In the genomic region with DNA sequence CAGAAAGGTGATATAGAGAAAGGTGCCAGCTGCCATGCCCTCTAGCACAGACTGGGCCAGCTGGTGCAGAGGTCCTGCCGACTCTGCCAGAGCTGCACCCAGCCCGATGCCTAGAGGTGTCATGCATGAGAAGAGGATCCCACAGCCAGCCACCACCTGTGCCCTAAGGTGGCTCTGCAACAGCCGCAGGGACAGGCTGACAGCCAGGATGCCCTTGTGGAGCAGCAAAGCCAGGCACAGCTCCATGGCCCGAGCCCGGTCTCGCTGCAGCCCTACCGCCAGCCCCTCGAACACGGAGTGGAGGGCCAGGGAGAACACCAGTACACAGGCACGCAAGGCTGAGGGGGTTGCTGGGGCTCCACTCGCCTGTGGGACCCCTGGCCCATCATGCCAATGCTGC, we compare ENCODE assay signal across 11 cellular contexts. TPM values are rescaled to one million over a fixed set of nuclear protein-coding genes. Genes with fewer than 3 reads are reported as not detected.
DNase-seq lines count a peak whose midpoint lies in the region; ATAC-seq and TF ChIP-seq lines count a peak whose summit lies in the region.
"Had no signal": no experiment of that assay in that cellular context is flagged by ENCODE, and none has a peak within 500 bp of the region (broad histone marks: within the 10 kb centered on the region; RNA-seq: fewer than 3 reads in every experiment).

No MANE protein-coding gene starts in this region.

- CTCF ChIA-PET in CD4-positive, alpha-beta T cell (lab: Charles Lee), result no interaction called here
- CTCF ChIA-PET in activated B cell treated with CpG ODN at 0.5 μM for 24 hours (lab: Charles Lee), result no interaction called here

- POLR2A ChIA-PET in CD4-positive, alpha-beta T cell (lab: Charles Lee), result interaction anchor here (4.4 to 5.0 kb wide), 2 partner anchors 16 to 32 kb away, joined by 51 to 58 read pairs; partner anchors contain the start of genes JTB and RPS27
- POLR2A ChIA-PET in activated B cell treated with CpG ODN at 0.5 μM for 24 hours (lab: Charles Lee), result interaction anchor here (0.6 to 8.3 kb wide), 6 partner anchors 11 to 243 kb away, joined by 3 to 234 read pairs (median 35); partner anchors contain the start of genes DENND4B, GATAD2B, JTB and RAB13

- H3K36me3 Mint-ChIP-seq in CD4-positive, alpha-beta T cell (ENCODE audit: low read depth), result peaks cover 36% of the 10 kb centered on the region
- H3K36me3 Mint-ChIP-seq in activated B cell treated with CpG ODN at 0.5 μM for 24 hours (ENCODE audit: low read depth), result peaks cover 68% of the 10 kb centered on the region

- no peak overlapping the region for H2BK15ac ChIP-seq in neuronal stem cell (ENCODE audit: low read length)
- H2BK15ac ChIP-seq in mesendoderm (replicated peaks; ENCODE audit: low read depth), result no peak overlapping the region

- H3K9me3 Mint-ChIP-seq in CD4-positive, alpha-beta T cell, result no peaks in the 10 kb centered on the region
- no peaks in the 10 kb centered on the region for H3K9me3 Mint-ChIP-seq in activated B cell treated with CpG ODN at 0.5 μM for 24 hours
- H3K9me3 Mint-ChIP-seq: activated naive CD4-positive, alpha-beta T cell treated with anti-CD3 and anti-CD28 coated beads, Interleukin-2, amount 10 ng/mL, durations not matched to agents 7 days and 5 days had no signal

- peaks cover 64% of the 10 kb centered on the region for H3K4me1 Mint-ChIP-seq in CD4-positive, alpha-beta T cell (ENCODE audit: low read depth)
- peaks cover 73% of the 10 kb centered on the region for H3K4me1 Mint-ChIP-seq in activated B cell treated with CpG ODN at 0.5 μM for 24 hours

- H3K4me3 Mint-ChIP-seq in CD4-positive, alpha-beta T cell, result peak overlapping the region; percentile 94
- H3K4me3 Mint-ChIP-seq in activated B cell treated with CpG ODN at 0.5 μM for 24 hours, result no peak overlapping the region
- H3K4me3 Mint-ChIP-seq: activated naive CD4-positive, alpha-beta T cell treated with anti-CD3 and anti-CD28 coated beads, Interleukin-2, amount 10 ng/mL, durations not matched to agents 7 days and 5 days had no signal

- H3K23ac ChIP-seq in neuronal stem cell (ENCODE audit: low read depth, low read length, poor library complexity), result no peak overlapping the region
- H3K23ac ChIP-seq in mesendoderm (ENCODE audit: low read length), result no peak overlapping the region

- peaks cover 18% of the 10 kb centered on the region for H3K79me1 ChIP-seq in neuronal stem cell (ENCODE audit: low read depth, low read length)
- peaks cover 24% of the 10 kb centered on the region for H3K79me1 ChIP-seq in mesendoderm (ENCODE audit: low read length)

- TF ChIP-seq CTCF in CD4-positive, alpha-beta T cell (IDR thresholded peaks at IDR 0.05), result no peak
- TF ChIP-seq CTCF in activated B cell treated with CpG ODN at 0.5 μM for 24 hours (IDR thresholded peaks at IDR 0.05) (no peak), GM13976 (IDR thresholded peaks at IDR 0.05; ENCODE audit: borderline replicate concordance, control extremely low read depth, extremely low read depth, insufficient read depth, missing control alignments) (no peak)

- H3K36me3 ChIP-seq in neuronal stem cell (replicated peaks in 1 of 2; ENCODE audit: control insufficient read depth in 2 of 2, insufficient read depth in 2 of 2, low read length in 2 of 2) (peaks cover 20 to 34% of the 10 kb centered on the region in 2 donors), mesendoderm (ENCODE audit: control insufficient read depth, insufficient read depth, low read length) (peaks cover 7% of the 10 kb centered on the region)

- no peak overlapping the region for H2BK120ac ChIP-seq in neuronal stem cell (ENCODE audit: low read depth, low read length)
- no peak overlapping the region for H2BK120ac ChIP-seq in mesendoderm (ENCODE audit: low read depth, low read length)

- no peak overlapping the region for H4K8ac ChIP-seq in neuronal stem cell (ENCODE audit: low read depth, low read length)
- no peak overlapping the region for H4K8ac ChIP-seq in mesendoderm (ENCODE audit: low read depth, low read length)

- peak overlapping the region; percentile 63 for H3K27ac Mint-ChIP-seq in CD4-positive, alpha-beta T cell
- peak overlapping the region; percentile 26 for H3K27ac Mint-ChIP-seq in activated B cell treated with CpG ODN at 0.5 μM for 24 hours
- H3K27ac Mint-ChIP-seq: activated naive CD4-positive, alpha-beta T cell treated with anti-CD3 and anti-CD28 coated beads, Interleukin-2, amount 10 ng/mL, durations not matched to agents 7 days and 5 days had no signal

- ATAC-seq in CD4-positive, alpha-beta T cell (ENCODE audit: poor library complexity), result no peak
- ATAC-seq in activated B cell treated with CpG ODN at 0.5 μM for 24 hours (ENCODE audit: low read depth), result no peak
- ATAC-seq: esophagus mucosa, HCT116 had no signal

- H3K27me3 ChIP-seq in CD4-positive, alpha-beta T cell (ENCODE audit: control insufficient read depth, insufficient read depth, low read length), result no peaks in the 10 kb centered on the region
- H3K27me3 ChIP-seq in neuronal stem cell (ENCODE audit: control insufficient read depth in 3 of 3, insufficient read depth in 3 of 3, low read depth in 1 of 3, low read length in 3 of 3), result no peaks in the 10 kb centered on the region
- no peaks in the 10 kb centered on the region for H3K27me3 ChIP-seq in mesendoderm (ENCODE audit: insufficient read depth, low read length, poor library complexity)

- no peak overlapping the region for H3K4ac ChIP-seq in neuronal stem cell (ENCODE audit: low read length)
- H3K4ac ChIP-seq in mesendoderm (ENCODE audit: low read depth, low read length), result no peak overlapping the region

- no peak overlapping the region for H4K5ac ChIP-seq in mesendoderm (ENCODE audit: low read length)

- peaks cover 55% of the 10 kb centered on the region for H3K79me2 ChIP-seq in mesendoderm (ENCODE audit: control insufficient read depth, insufficient read depth, low read length)

- H3K27me3 Mint-ChIP-seq in CD4-positive, alpha-beta T cell, result no peaks in the 10 kb centered on the region
- H3K27me3 Mint-ChIP-seq in activated B cell treated with CpG ODN at 0.5 μM for 24 hours, result no peaks in the 10 kb centered on the region
- H3K27me3 Mint-ChIP-seq: activated naive CD4-positive, alpha-beta T cell treated with anti-CD3 and anti-CD28 coated beads, Interleukin-2, amount 10 ng/mL, durations not matched to agents 7 days and 5 days had no signal

- no peak overlapping the region for H2BK12ac ChIP-seq in neuronal stem cell (ENCODE audit: low read length)

- intact Hi-C loops in CD4-positive, alpha-beta T cell (cut with DNase I, micrococcal nuclease), result no loop called here
- intact Hi-C loops in activated B cell treated with CpG ODN at 0.5 μM for 24 hours (cut with micrococcal nuclease), result no loop called here

- no peak overlapping the region for H3K27ac ChIP-seq in CD4-positive, alpha-beta T cell (ENCODE audit: low read depth, low read length)
- H3K27ac ChIP-seq in neuronal stem cell (replicated peaks; ENCODE audit: low read length), result no peak overlapping the region
- H3K27ac ChIP-seq in mesendoderm (ENCODE audit: low read depth, low read length), result no peak overlapping the region

- H3K9ac ChIP-seq in neuronal stem cell (ENCODE audit: low read depth, low read length, poor library complexity) (peak overlapping the region; percentile 72), mesendoderm (ENCODE audit: low read length) (no peak overlapping the region)

- H2BK5ac ChIP-seq in neuronal stem cell (ENCODE audit: low read length) (no peak overlapping the region), mesendoderm (ENCODE audit: low read length) (no peak overlapping the region)

- no CpG with 5 or more reads among the region's 11 CpGs for WGBS in neuronal stem cell (ENCODE audit: extremely low coverage in 2 of 2, insufficient read length in 2 of 2, insufficient replicate concordance in 1 of 2), 2 donors
- WGBS in mesendoderm (ENCODE audit: extremely low coverage, insufficient coverage, low lambda C conversion rate), result no CpG with 5 or more reads among the region's 11 CpGs

- H4K91ac ChIP-seq in neuronal stem cell (ENCODE audit: low read depth, low read length, poor library complexity), result no peak overlapping the region

- H3K56ac ChIP-seq in mesendoderm (ENCODE audit: low read length), result no peak overlapping the region

- H2AK5ac ChIP-seq in neuronal stem cell (ENCODE audit: low read depth, low read length) (no peak overlapping the region), mesendoderm (ENCODE audit: low read length) (no peak overlapping the region)

- H3K4me1 ChIP-seq in neuronal stem cell (ENCODE audit: control insufficient read depth in 2 of 2, insufficient read depth in 1 of 2, low read depth in 1 of 2, low read length in 2 of 2), result peaks cover 21 to 27% of the 10 kb centered on the region in 2 donors
- H3K4me1 ChIP-seq in mesendoderm (ENCODE audit: control insufficient read depth, low read depth, low read length), result peaks cover 9% of the 10 kb centered on the region

- no peak for DNase-seq in CD4-positive, alpha-beta T cell
- DNase-seq in activated B cell treated with CpG ODN at 0.5 μM for 24 hours (no peak), neuronal stem cell (ENCODE audit: low spot score) (no peak), mesendoderm (no peak), GM13976 (ENCODE audit: low spot score) (no peak), NCI-H2029 treated with DMSO at 0.1 percent for 48 hours (lab: John Stamatoyannopoulos, UW) (no peak)
- DNase-seq: activated CD4-positive, alpha-beta T cell treated with anti-CD3 and anti-CD28 coated beads, Interleukin-2, amount 50 U/mL, for 4 hours; activated naive CD4-positive, alpha-beta T cell treated with anti-CD3 and anti-CD28 coated beads, Interleukin-2, amount 10 ng/mL, durations not matched to agents 7 days and 5 days; NCI-H510A had no signal

- H3K4me2 ChIP-seq in neuronal stem cell (ENCODE audit: insufficient read depth, low read length, poor library complexity, severe bottlenecking) (no peak overlapping the region), mesendoderm (ENCODE audit: low read length) (no peak overlapping the region)

- H3K14ac ChIP-seq in neuronal stem cell (ENCODE audit: low read length), result no peak overlapping the region

- no peaks in the 10 kb centered on the region for H3K9me3 ChIP-seq in CD4-positive, alpha-beta T cell (ENCODE audit: control insufficient read depth, low read length)
- no peaks in the 10 kb centered on the region for H3K9me3 ChIP-seq in neuronal stem cell (replicated peaks in 1 of 2; ENCODE audit: control insufficient read depth in 2 of 2, insufficient read depth in 1 of 2, low read depth in 1 of 2, low read length in 2 of 2)

- H3K4me3 ChIP-seq in neuronal stem cell (ENCODE audit: low read length in 2 of 2) (no peak overlapping the region), mesendoderm (ENCODE audit: low read length) (no peak overlapping the region)

- no peak overlapping the region for H2AFZ ChIP-seq in neuronal stem cell (ENCODE audit: low read length)

- H3K18ac ChIP-seq in neuronal stem cell (ENCODE audit: low read length), result no peak overlapping the region
- no peak overlapping the region for H3K18ac ChIP-seq in mesendoderm (ENCODE audit: low read length)

- in situ Hi-C loops in GM13976 (cut with MboI; ENCODE audit: low sequenced_read_pairs, unreplicated experiment), result no loop called here

RNA-seq across cellular contexts. Expression of gene CRTC2, which starts 1.8 kb away (rescaled TPM):
- total RNA-seq in CD4-positive, alpha-beta T cell, result 100 to 1,000 TPM; 147 to 152 TPM
- total RNA-seq in activated B cell treated with CpG ODN at 0.5 μM for 24 hours, result 206 and 247 TPM in 2 replicates
- 22.5 TPM for polyA plus RNA-seq in neuronal stem cell (2013, experiment 1 of 2)
- polyA plus RNA-seq in neuronal stem cell (2013, experiment 2 of 2), result 21.8 TPM
- 15.4 TPM for polyA plus RNA-seq in mesendoderm (2013, experiment 1 of 2)
- polyA plus RNA-seq in mesendoderm (2013, experiment 2 of 2), result 14.7 TPM

RNA-seq across cellular contexts. Expression of gene SLC39A1, which starts 3.1 kb away (rescaled TPM):
- total RNA-seq in CD4-positive, alpha-beta T cell, result 1 to 10 TPM; 6.4 to 6.9 TPM
- 51.3 and 56.3 TPM in 2 replicates for total RNA-seq in activated B cell treated with CpG ODN at 0.5 μM for 24 hours
- 83.0 TPM for polyA plus RNA-seq in neuronal stem cell (2013, experiment 1 of 2)
- 80.7 TPM for polyA plus RNA-seq in neuronal stem cell (2013, experiment 2 of 2)
- 162 TPM for polyA plus RNA-seq in mesendoderm (2013, experiment 1 of 2)
- 160 TPM for polyA plus RNA-seq in mesendoderm (2013, experiment 2 of 2)

RNA-seq across cellular contexts. Expression of gene CREB3L4, which starts 7.5 kb away (rescaled TPM):
- total RNA-seq in CD4-positive, alpha-beta T cell, result 1 to 10 TPM; 2.9 to 3.9 TPM
- 9.4 and 10.2 TPM in 2 replicates for total RNA-seq in activated B cell treated with CpG ODN at 0.5 μM for 24 hours
- polyA plus RNA-seq in neuronal stem cell (2013, experiment 1 of 2), result 14.4 TPM
- polyA plus RNA-seq in neuronal stem cell (2013, experiment 2 of 2), result 14.5 TPM
- polyA plus RNA-seq in mesendoderm (2013, experiment 1 of 2), result 15.2 TPM
- 13.7 TPM for polyA plus RNA-seq in mesendoderm (2013, experiment 2 of 2)

RNA-seq across cellular contexts. Expression of gene DENND4B, which starts 13.7 kb away (rescaled TPM):
- total RNA-seq in CD4-positive, alpha-beta T cell, result 10 to 100 TPM; 87.0 to 98.7 TPM
- total RNA-seq in activated B cell treated with CpG ODN at 0.5 μM for 24 hours, result 217 and 257 TPM in 2 replicates
- 10.8 TPM for polyA plus RNA-seq in neuronal stem cell (2013, experiment 1 of 2)
- 10.8 TPM for polyA plus RNA-seq in neuronal stem cell (2013, experiment 2 of 2)
- polyA plus RNA-seq in mesendoderm (2013, experiment 1 of 2), result 32.3 TPM
- polyA plus RNA-seq in mesendoderm (2013, experiment 2 of 2), result 29.1 TPM

RNA-seq across cellular contexts. Expression of gene JTB, which starts 17.3 kb away (rescaled TPM):
- 10 to 100 TPM; 80.4 to 80.9 TPM for total RNA-seq in CD4-positive, alpha-beta T cell
- 137 and 147 TPM in 2 replicates for total RNA-seq in activated B cell treated with CpG ODN at 0.5 μM for 24 hours
- polyA plus RNA-seq in neuronal stem cell (2013, experiment 1 of 2), result 64.0 TPM
- polyA plus RNA-seq in neuronal stem cell (2013, experiment 2 of 2), result 61.0 TPM
- 106 TPM for polyA plus RNA-seq in mesendoderm (2013, experiment 1 of 2)
- polyA plus RNA-seq in mesendoderm (2013, experiment 2 of 2), result 103 TPM
